In the genomic region with DNA sequence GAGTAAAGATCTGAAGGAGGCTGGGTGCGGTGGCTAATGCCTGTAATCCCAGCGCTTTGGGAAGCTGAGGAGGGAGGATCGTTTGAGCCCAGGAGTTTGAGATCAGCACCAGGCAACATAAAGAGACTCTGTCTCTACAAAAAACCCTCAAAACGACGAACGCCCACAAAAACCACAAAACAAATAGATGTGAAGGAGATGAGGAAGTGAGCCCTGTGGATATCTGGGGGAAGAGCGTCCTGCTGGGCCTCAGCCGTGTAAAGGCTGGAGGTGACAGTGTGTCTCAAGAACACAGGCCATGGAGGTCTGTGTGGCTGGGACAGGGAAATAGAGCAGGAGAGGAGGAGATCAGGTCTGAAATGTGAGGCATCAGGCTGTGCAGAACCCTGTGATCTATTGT, we compare ENCODE assay signal across 8 cellular contexts.
DNase-seq lines count a peak whose midpoint lies in the region; ATAC-seq and TF ChIP-seq lines count a peak whose summit lies in the region.

No MANE protein-coding gene starts in this region.

- no peak overlapping the region for H3K4me3 ChIP-seq in Peyer's patch
- H3K4me3 ChIP-seq in testis: no peak overlapping the region

- TF ChIP-seq CTCF in endothelial cell (IDR thresholded peaks at IDR 0.05; ENCODE audit: unreplicated experiment) (no peak), Peyer's patch (IDR thresholded peaks at IDR 0.05) (no peak), testis (IDR thresholded peaks at IDR 0.05) (no peak)

- peak overlapping the region; percentile 46 for H3K27ac Mint-ChIP-seq in endothelial cell (ENCODE audit: unreplicated experiment)

- peaks cover 10% of the 10 kb centered on the region for H3K36me3 Mint-ChIP-seq in endothelial cell (ENCODE audit: low read depth, unreplicated experiment)

- H3K9me3 Mint-ChIP-seq in endothelial cell (ENCODE audit: unreplicated experiment): no peaks in the 10 kb centered on the region

- H3K4me1 ChIP-seq in Peyer's patch: no peaks in the 10 kb centered on the region
- H3K4me1 ChIP-seq in testis: no peaks in the 10 kb centered on the region

- intact Hi-C loops in testis (cut with DNase I; ENCODE audit: low total_unique reads): no loop called here

- H3K4me1 Mint-ChIP-seq in endothelial cell (ENCODE audit: unreplicated experiment): peaks cover 34% of the 10 kb centered on the region

- DNase-seq in DMS53 (lab: John Stamatoyannopoulos, UW) (peak; percentile 40), DMS53 treated with DMSO at 0.1 percent for 48 hours (lab: John Stamatoyannopoulos, UW; ENCODE audit: unreplicated experiment) (no peak), NCI-H2029 treated with DMSO at 0.1 percent for 48 hours (lab: John Stamatoyannopoulos, UW) (peak; percentile 5), endothelial cell (ENCODE audit: low spot score) (no peak), Peyer's patch (no peak), NCI-H2227 (lab: John Stamatoyannopoulos, UW; ENCODE audit: unreplicated experiment) (no peak), testis (no peak)

- H3K9me3 ChIP-seq in Peyer's patch (no peaks in the 10 kb centered on the region), testis (no peaks in the 10 kb centered on the region)

- TF ChIP-seq POLR2A in Peyer's patch (IDR thresholded peaks at IDR 0.05): no peak
- no peak for TF ChIP-seq POLR2A in testis (IDR thresholded peaks at IDR 0.05)

- H3K4me3 Mint-ChIP-seq in endothelial cell (ENCODE audit: unreplicated experiment): no peak overlapping the region

- peaks cover 4% of the 10 kb centered on the region for H3K27me3 Mint-ChIP-seq in endothelial cell (ENCODE audit: unreplicated experiment)

- ATAC-seq in HG02759 (IDR thresholded peaks at IDR 0.05; ENCODE audit: unreplicated experiment): peak; percentile 94

- H3K27ac ChIP-seq in Peyer's patch: no peak overlapping the region
- H3K27ac ChIP-seq in testis: no peak overlapping the region

- peaks cover 0 to 8% (median 0%) of the 10 kb centered on the region in 3 donors for H3K36me3 ChIP-seq in Peyer's patch
- H3K36me3 ChIP-seq in testis (ENCODE audit: low read depth, missing control alignments): no peaks in the 10 kb centered on the region

- H3K27me3 ChIP-seq in Peyer's patch: no peaks in the 10 kb centered on the region
- no peaks in the 10 kb centered on the region for H3K27me3 ChIP-seq in testis

- WGBS in testis, 2 donors: 69 to 74% methylated on average over 8 of the region's 8 CpGs

Comparison
In these comparisons a context has a peak if more than half of its experiments do, and no peak if none do; other contexts are left out.
1. DNase-seq: peak in DMS53 (single experiment) and NCI-H2029 treated with DMSO at 0.1 percent for 48 hours (single experiment); none in DMS53 treated with DMSO at 0.1 percent for 48 hours (single experiment), endothelial cell (single experiment), Peyer's patch (0 of 3), NCI-H2227 (single experiment) and testis (single experiment).